6 cellular contexts compared by ENCODE assay signal in genomic region chr3:89584398-89584797, GRCh38.
"Had no signal": no experiment of that assay in that cellular context is flagged by ENCODE, and none has a peak within 500 bp of the region (broad histone marks: within the 10 kb centered on the region; RNA-seq: fewer than 3 reads in every experiment).

No MANE protein-coding gene starts in this region.

- H3K9me3 ChIP-seq: HAP-1 had no signal

- H3K27me3 Mint-ChIP-seq: IgD-negative memory B cell had no signal

- H3K9ac ChIP-seq: GM23248 had no signal

- H3K27ac Mint-ChIP-seq: IgD-negative memory B cell had no signal

- H3K36me3 ChIP-seq: HAP-1 had no signal

- H3K4me3 Mint-ChIP-seq: IgD-negative memory B cell had no signal

- H2AFZ ChIP-seq: GM23248 had no signal

- H3K36me3 Mint-ChIP-seq: IgD-negative memory B cell had no signal

- H3K27ac ChIP-seq: GM23248 had no signal

- H3K4me3 ChIP-seq: GM23248, HAP-1 had no signal

- H3K4me1 Mint-ChIP-seq: IgD-negative memory B cell had no signal

- FAIRE-seq: HTR-8/SVneo had no signal

- H3K4me1 ChIP-seq: HAP-1 had no signal

- DNase-seq: GM23248, GOT3, H7 had no signal
